1 cellular context compared by ENCODE assay signal in the genomic region with DNA sequence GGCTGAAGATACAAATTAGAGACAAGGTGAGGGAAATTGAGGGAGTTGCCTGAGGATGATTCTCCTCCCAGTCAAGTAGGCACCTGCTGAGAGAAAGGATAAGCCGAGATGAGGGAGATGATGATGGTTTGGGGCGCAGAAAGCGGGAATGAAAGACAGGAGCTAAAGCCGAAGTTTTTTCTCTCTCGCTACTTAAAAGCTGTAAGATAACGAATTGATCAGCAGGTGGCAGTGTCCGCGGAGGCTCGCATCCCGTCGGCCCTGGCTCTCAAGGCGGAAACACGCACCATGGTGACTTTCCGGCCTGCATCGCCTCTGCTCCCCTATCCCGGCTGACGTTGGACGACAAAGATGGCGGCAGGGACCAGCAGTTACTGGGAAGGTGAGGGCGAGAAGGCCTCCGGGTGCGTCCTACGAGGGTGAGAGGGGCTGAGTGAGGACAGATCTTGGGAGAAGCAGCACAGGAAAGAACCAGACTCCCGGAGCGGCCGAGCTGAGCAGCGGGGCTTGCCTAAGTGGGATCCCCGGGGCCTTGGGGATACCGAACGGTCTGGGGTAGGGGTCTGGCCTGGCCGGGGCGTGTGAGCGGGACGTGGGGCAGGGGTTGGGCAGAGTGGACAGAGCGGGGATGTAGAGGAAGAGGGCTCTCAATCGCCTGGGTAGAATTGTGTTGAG.
TF ChIP-seq lines count a peak whose summit lies in the region.

A gene (plus strand): TSS at position 326 of the 675 bp plus-strand sequence. CDS start 26 bp downstream, at position 352.

TF ChIP-seq in K562, 482 proteins besides CTCF, POLR2A, EP300 and RAD21 (continued from another document):
- TF ChIP-seq ZNF408 (CRISPR knock-in tag; IDR thresholded peaks at IDR 0.05; ENCODE audit: low read depth) (no peak), ZNF253 (CRISPR knock-in tag; conservative IDR thresholded peaks at IDR 0.05) (no peak)
